In genomic region chr10:71708301-71708703, GRCh38 we compare ENCODE assay signal across 8 cellular contexts. TPM values are rescaled to one million over a fixed set of nuclear protein-coding genes. Genes with fewer than 3 reads are reported as not detected.
A peak's percentile ranks its signal among the peaks of the same experiment; 100 is the strongest.
DNase-seq lines count a peak whose midpoint lies in the region; ATAC-seq, FAIRE-seq and TF ChIP-seq lines count a peak whose summit lies in the region.

No MANE protein-coding gene starts in this region.

- TF ChIP-seq POLR2A in GM12891 (IDR thresholded peaks at IDR 0.05; ENCODE audit: low read depth, low read length): no peak

- FAIRE-seq in GM12891 (lab: Jason Lieb, UNC): peak; percentile 94

- DNase-seq in 8988T: peak; percentile 78
- DNase-seq in GM12891 (ENCODE audit: insufficient read length, low spot score): peak; percentile 78
- DNase-seq in RPMI8226: peak; percentile 31
- DNase-seq in activated naive CD4-positive, alpha-beta T cell (lab: John Stamatoyannopoulos, UW): peak in 3 of 4 experiments; percentile 44 to 59 (median 55)
- DNase-seq in glomerular visceral epithelial cell (ENCODE audit: extremely low spot score): peak; percentile 12
- DNase-seq in pons (ENCODE audit: low spot score): peak; percentile 37

- no peak for ATAC-seq in GM19455 (IDR thresholded peaks at IDR 0.05; ENCODE audit: unreplicated experiment)
- no peak for ATAC-seq in GM21381 (IDR thresholded peaks at IDR 0.05; ENCODE audit: unreplicated experiment)

TF ChIP-seq in GM12891, 5 proteins besides CTCF, POLR2A, EP300 and RAD21:
- TF ChIP-seq POU2F2 (IDR thresholded peaks at IDR 0.05; ENCODE audit: low read depth, low read length) (no peak), POLR2AphosphoS5 (IDR thresholded peaks at IDR 0.05; ENCODE audit: low read depth, low read length) (no peak), SPI1 (IDR thresholded peaks at IDR 0.05; ENCODE audit: low read depth, low read length) (no peak), TAF1 (IDR thresholded peaks at IDR 0.05; ENCODE audit: low read depth, low read length) (no peak), PAX5 (IDR thresholded peaks at IDR 0.05; ENCODE audit: insufficient read depth, low read length, severe bottlenecking) (no peak)

RNA-seq across cellular contexts. Expression of gene C10orf105, which starts 11.3 kb away (rescaled TPM):
- 0.04 TPM for polyA plus RNA-seq in GM12891 (2012; ENCODE audit: low read depth, missing spikeins)

Comparison
In these comparisons a context has a peak if more than half of its experiments do, and no peak if none do; other contexts are left out.
1. DNase-seq: peak in every context shown above with its lines; median percentile 78 in 8988T; 78 in GM12891; 55 in activated naive CD4-positive, alpha-beta T cell; 37 in pons; 31 in RPMI8226; 12 in glomerular visceral epithelial cell.